In genomic region chr21:38441153-38441552, GRCh38 we compare ENCODE assay signal across 29 cellular contexts. TPM values are rescaled to one million over a fixed set of nuclear protein-coding genes. Genes with fewer than 3 reads are reported as not detected.
DNase-seq lines count a peak whose midpoint lies in the region; ATAC-seq, FAIRE-seq and TF ChIP-seq lines count a peak whose summit lies in the region.
"Had no signal": no experiment of that assay in that cellular context is flagged by ENCODE, and none has a peak within 500 bp of the region (broad histone marks: within the 10 kb centered on the region; RNA-seq: fewer than 3 reads in every experiment).

No MANE protein-coding gene starts in this region.

- peaks cover 21% of the 10 kb centered on the region; the same call in 1 of the 2 replicates for H4K20me1 ChIP-seq in K562 (replicated peaks; ENCODE audit: control insufficient read depth, insufficient read depth, low read length)

- no peak overlapping the region for H3K4me3 ChIP-seq in A549
- H3K4me3 ChIP-seq in HUES64 (ENCODE audit: low read length) = no peak overlapping the region
- no peak overlapping the region for H3K4me3 ChIP-seq in K562
- H3K4me3 ChIP-seq in mesodermal cell (ENCODE audit: extremely low read depth, insufficient read depth, low read length, poor library complexity, severe bottlenecking) = no peak overlapping the region
- H3K4me3 ChIP-seq: esophagus muscularis mucosa, heart left ventricle, pancreas, right atrium auricular region had no signal

- POLR2A ChIA-PET in A549 (lab: Yijun Ruan, JAX) = interaction anchor here (0.6 to 0.7 kb wide), 2 partner anchors 44 to 696 kb away, joined by 3 to 4 read pairs; no protein-coding TSS in a partner anchor
- POLR2A ChIA-PET in K562 (lab: Yijun Ruan, JAX) = interaction anchor here (0.9 kb wide), 1 partner anchor 19 kb away, joined by 3 read pairs; no protein-coding TSS in a partner anchor

- peaks cover 50% of the 10 kb centered on the region for H3K4me1 Mint-ChIP-seq in CD14-positive monocyte
- H3K4me1 Mint-ChIP-seq: activated naive CD8-positive, alpha-beta T cell treated with anti-CD3 and anti-CD28 coated beads, Interleukin-2, amount 10 ng/mL, durations not matched to agents 7 days and 5 days had no signal

- H3K9me3 ChIP-seq in A549 = no peaks in the 10 kb centered on the region
- no peaks in the 10 kb centered on the region for H3K9me3 ChIP-seq in HUES64 (ENCODE audit: insufficient read depth, low read depth, low read length)
- no peaks in the 10 kb centered on the region for H3K9me3 ChIP-seq in K562 (replicated peaks; ENCODE audit: control insufficient read depth, insufficient read depth, low read depth, low read length)
- H3K9me3 ChIP-seq in mesodermal cell (ENCODE audit: control insufficient read depth, low read length) = no peaks in the 10 kb centered on the region
- H3K9me3 ChIP-seq: esophagus muscularis mucosa, heart left ventricle, pancreas, right atrium auricular region had no signal

- H3K27ac Mint-ChIP-seq in CD14-positive monocyte = peak overlapping the region in 2 of 7 donors; percentile 32 to 76
- H3K27ac Mint-ChIP-seq: activated naive CD8-positive, alpha-beta T cell treated with anti-CD3 and anti-CD28 coated beads, Interleukin-2, amount 10 ng/mL, durations not matched to agents 7 days and 5 days; activated T-cell treated with anti-CD3 and anti-CD28 coated beads, Interleukin-2, amount 50 U/mL, for 24 hours; CD4-positive, alpha-beta T cell; natural killer cell treated with Interleukin-12 subunit alpha and Interleukin-12 subunit beta and Interleukin-15 and Interleukin-18, amount 100 ng/mL, for 72 hours had no signal

- no peak for ATAC-seq in A549
- ATAC-seq in K562 = no peak
- ATAC-seq in esophagus mucosa = no peak
- ATAC-seq: pancreas; stimulated activated naive CD8-positive, alpha-beta T cell treated with anti-CD3 and anti-CD28 coated beads, Interleukin-15, Interleukin-2, amounts not matched to agents 100 U/mL and 50 U/mL, for 24 hours had no signal

- no peaks in the 10 kb centered on the region for H3K36me3 ChIP-seq in HUES64 (ENCODE audit: insufficient read depth, low read length)
- no peaks in the 10 kb centered on the region for H3K36me3 ChIP-seq in K562 (ENCODE audit: control insufficient read depth, insufficient read depth, low read length)
- H3K36me3 ChIP-seq in mesodermal cell (ENCODE audit: control insufficient read depth, insufficient read depth, low read length) = no peaks in the 10 kb centered on the region
- H3K36me3 ChIP-seq: pancreas, right atrium auricular region had no signal

- TF ChIP-seq POLR2A in A549 (IDR thresholded peaks at IDR 0.05; ENCODE audit: low read length) (no peak), K562 (conservative IDR thresholded peaks at IDR 0.05) (no peak)

- peaks cover 0 to 11% of the 10 kb centered on the region in 2 donors for H3K36me3 Mint-ChIP-seq in CD14-positive monocyte
- H3K36me3 Mint-ChIP-seq: activated naive CD8-positive, alpha-beta T cell treated with anti-CD3 and anti-CD28 coated beads, Interleukin-2, amount 10 ng/mL, durations not matched to agents 7 days and 5 days; natural killer cell treated with Interleukin-12 subunit alpha and Interleukin-12 subunit beta and Interleukin-15 and Interleukin-18, amount 100 ng/mL, for 72 hours had no signal

- TF ChIP-seq EP300 in A549 (IDR thresholded peaks at IDR 0.05) = no peak
- no peak for TF ChIP-seq EP300 in K562 (IDR thresholded peaks at IDR 0.05; ENCODE audit: low read length)

- no peak for TF ChIP-seq CTCF in A549 (IDR thresholded peaks at IDR 0.05)
- no peak for TF ChIP-seq CTCF in K562 (IDR thresholded peaks at IDR 0.05 in 2 of 3, conservative IDR thresholded peaks at IDR 0.05 in 1 of 3; ENCODE audit: insufficient read depth in 2 of 3, low read depth in 1 of 3, low read length in 3 of 3)
- TF ChIP-seq CTCF in CD14-positive monocyte (IDR thresholded peaks at IDR 0.05) = no peak

- no peak for DNase-seq in A549 (ENCODE audit: low read depth in 1 of 2, low spot score in 1 of 2)
- DNase-seq in K562 (ENCODE audit: extremely low read depth in 1 of 4, low spot score in 3 of 4) = no peak
- no peak for DNase-seq in stimulated activated CD8-positive, alpha-beta memory T cell treated with anti-CD3 and anti-CD28 coated beads, Interleukin-4, amount 100 ng/mL, for 48 hours
- no peak for DNase-seq in CD14-positive monocyte (ENCODE audit: low spot score)
- no peak for DNase-seq in NAMALWA (ENCODE audit: low spot score)
- DNase-seq: activated gamma-delta T cell; activated naive CD8-positive, alpha-beta T cell treated with anti-CD3 and anti-CD28 coated beads, Interleukin-2, amount 10 ng/mL, durations not matched to agents 7 days and 5 days; activated T-cell treated with anti-CD3 and anti-CD28 coated beads, Interleukin-2, amount 50 U/mL, for 24 hours; CD4-positive, alpha-beta T cell; central memory CD4-positive, alpha-beta T cell; DND-41; heart left ventricle; Karpas-422; kidney; NCI-H1436; NCI-H345; NCI-H774; pancreas; stimulated activated CD4-positive, alpha-beta T cell treated with anti-CD3 and anti-CD28 coated beads, Interleukin-1b, Interleukin-23, amount 100 ng/mL, for 48 hours; stimulated activated naive CD8-positive, alpha-beta T cell treated with anti-CD3 and anti-CD28 coated beads, Interleukin-15, Interleukin-2, amounts not matched to agents 100 U/mL and 50 U/mL, for 24 hours had no signal

- BruUV-seq in K562 (replicated peaks; lab: Mats Ljungman, UMichigan) = no TSS peak

- no peaks in the 10 kb centered on the region for H3K79me2 ChIP-seq in K562 (ENCODE audit: control insufficient read depth, insufficient read depth, low read length)

- H3K4me2 ChIP-seq in A549 (peak overlapping the region; percentile 47; the same call in 2 of the 3 replicates), K562 (ENCODE audit: insufficient read depth, low read length) (no peak overlapping the region)

- H3K27me3 ChIP-seq in HUES64 (ENCODE audit: insufficient read depth, low read length) (peaks cover 11% of the 10 kb centered on the region; the same call in 1 of the 2 replicates), K562 (ENCODE audit: control insufficient read depth in 2 of 2, insufficient read depth in 2 of 2, low read length in 2 of 2) (peaks cover 23 to 56% of the 10 kb centered on the region in 2 experiments; a peak in 4 of 5 replicates)
- H3K27me3 ChIP-seq: heart left ventricle, pancreas, right atrium auricular region had no signal

- no peak for TF ChIP-seq RAD21 in A549 (conservative IDR thresholded peaks at IDR 0.05 in 1 of 2, IDR thresholded peaks at IDR 0.05 in 1 of 2)
- no peak for TF ChIP-seq RAD21 in K562 (CRISPR knock-in tag; conservative IDR thresholded peaks at IDR 0.05 in 1 of 2, IDR thresholded peaks at IDR 0.05 in 1 of 2)

- CTCF ChIA-PET in A549 (lab: Yijun Ruan, JAX) (interaction anchor here (0.8 kb wide), 1 partner anchor 30 kb away, joined by 3 read pairs; no protein-coding TSS in a partner anchor), K562 (lab: Yijun Ruan, JAX; ENCODE audit: low intra/inter-chr PET ratio) (no interaction called here)

- 75% methylated on average over 1 of the region's 2 CpGs for WGBS in A549 (ENCODE audit: missing lambda C conversion rate)
- WGBS in HUES64 = 85% methylated on average over 2 of the region's 2 CpGs
- 0% methylated on average over 2 of the region's 2 CpGs for WGBS in K562 (ENCODE audit: insufficient coverage, low coverage, missing lambda C conversion rate)
- 91 to 96% methylated on average over 1 to 2 of the region's 2 CpGs for WGBS in mesodermal cell (ENCODE audit: insufficient coverage in 2 of 2), 2 experiments

- H3K4me1 ChIP-seq in A549 (peaks cover 14% of the 10 kb centered on the region), HUES64 (ENCODE audit: insufficient read depth, low read length) (peaks cover 6% of the 10 kb centered on the region; the same call in 1 of the 2 replicates), K562 (replicated peaks in 1 of 2; ENCODE audit: control insufficient read depth in 2 of 2, insufficient read depth in 2 of 2, low read length in 2 of 2) (peaks cover 3 to 4% of the 10 kb centered on the region in 2 experiments; a peak in 1 of 5 replicates), mesodermal cell (ENCODE audit: control insufficient read depth, insufficient read depth, low read length, poor library complexity, severe bottlenecking) (peaks cover 20% of the 10 kb centered on the region)
- H3K4me1 ChIP-seq: pancreas had no signal

- intact Hi-C loops in K562 (cut with micrococcal nuclease) (no loop called here), CD14-positive monocyte (cut with micrococcal nuclease) (no loop called here)

- no peak overlapping the region for H2AFZ ChIP-seq in K562 (ENCODE audit: low read depth, low read length)

- H3K4me3 Mint-ChIP-seq in CD14-positive monocyte = no peak overlapping the region
- H3K4me3 Mint-ChIP-seq: activated naive CD8-positive, alpha-beta T cell treated with anti-CD3 and anti-CD28 coated beads, Interleukin-2, amount 10 ng/mL, durations not matched to agents 7 days and 5 days; activated T-cell treated with anti-CD3 and anti-CD28 coated beads, Interleukin-2, amount 50 U/mL, for 24 hours; CD4-positive, alpha-beta T cell; natural killer cell treated with Interleukin-12 subunit alpha and Interleukin-12 subunit beta and Interleukin-15 and Interleukin-18, amount 100 ng/mL, for 72 hours had no signal

- H3K9me1 ChIP-seq in K562 (ENCODE audit: control insufficient read depth, insufficient read depth, low read length) = no peaks in the 10 kb centered on the region

- H3K9ac ChIP-seq in HUES64 (ENCODE audit: low read depth, low read length) (no peak overlapping the region), K562 (ENCODE audit: insufficient read depth in 1 of 2, low read depth in 2 of 2, low read length in 2 of 2) (no peak overlapping the region)

- in situ Hi-C loops in K562 (cut with MboI) = no loop called here

- FAIRE-seq in A549 (lab: Jason Lieb, UNC) (no peak), K562 (lab: Jason Lieb, UNC) (no peak)
- FAIRE-seq: kidney, pancreas had no signal

- H3K9me3 Mint-ChIP-seq in CD14-positive monocyte = no peaks in the 10 kb centered on the region
- H3K9me3 Mint-ChIP-seq: activated naive CD8-positive, alpha-beta T cell treated with anti-CD3 and anti-CD28 coated beads, Interleukin-2, amount 10 ng/mL, durations not matched to agents 7 days and 5 days; activated T-cell treated with anti-CD3 and anti-CD28 coated beads, Interleukin-2, amount 50 U/mL, for 24 hours; CD4-positive, alpha-beta T cell; natural killer cell treated with Interleukin-12 subunit alpha and Interleukin-12 subunit beta and Interleukin-15 and Interleukin-18, amount 100 ng/mL, for 72 hours had no signal

- H3K27ac ChIP-seq in A549 (peak overlapping the region; percentile 65 to 76), HUES64 (ENCODE audit: low read depth, low read length) (0 out of 2 replicates have a peak overlapping the region, but pooled peaks have one; percentile 12), K562 (ENCODE audit: extremely low read depth, low read depth, low read length) (no peak overlapping the region), mesodermal cell (ENCODE audit: low read depth, low read length, severe bottlenecking) (peak overlapping the region; percentile 90)
- H3K27ac ChIP-seq: 22Rv1, esophagus muscularis mucosa, heart left ventricle, pancreas, right atrium auricular region had no signal

- no peaks in the 10 kb centered on the region for H3K27me3 Mint-ChIP-seq in CD14-positive monocyte (ENCODE audit: low read depth in 3 of 3)
- H3K27me3 Mint-ChIP-seq: CD4-positive, alpha-beta T cell had no signal

RNA-seq across cellular contexts. Expression of gene ERG, which starts 57.1 kb away (rescaled TPM):
- polyA plus RNA-seq in A549 (2011; rRNA removed) = not detected in 2 replicates
- not detected in 2 replicates for polyA plus RNA-seq in A549 (2012; cell fraction: cytosol; rRNA removed)
- polyA plus RNA-seq in A549 (2012; cell fraction: nucleus; rRNA removed) = not detected in 2 replicates
- polyA plus RNA-seq in A549 (2017; fragmentation: RNase III; extraction: RNeasy Plus Mini Kit Qiagen cat#74134 plus additional on column Dnase treatment) = 0.07 TPM in 1 of 3 replicates, not detected in the others
- polyA minus RNA-seq in A549 (2011; rRNA and poly(A)+ RNA removed) = not detected in 2 replicates
- 1.5 TPM for polyA plus RNA-seq in HUES64 (2013, experiment 1 of 2)
- 1.3 TPM for polyA plus RNA-seq in HUES64 (2013, experiment 2 of 2)
- not detected in 2 replicates for total RNA-seq in K562 (2011; cell fraction: chromatin; rRNA removed; ENCODE audit: low replicate concordance)
- total RNA-seq in K562 (2011; cell fraction: nucleolus; rRNA removed) = not detected in 2 replicates
- total RNA-seq in K562 (2011; cell fraction: nucleoplasm; rRNA removed) = not detected in 2 replicates
- not detected in 2 replicates for total RNA-seq in K562 (2014; rRNA removed)
- total RNA-seq in K562 (2014; rRNA removed; fragmentation: Illumina TruSeq; extraction: Trizol) = not detected in 2 replicates
- not detected in 2 replicates for total RNA-seq in K562 (2015; rRNA removed; fragmentation: Illumina TruSeq; extraction: Trizol)
- total RNA-seq in K562 (2021) = not detected in 2 replicates
- not detected in 2 replicates for polyA plus RNA-seq in K562 (2011; rRNA removed)
- 0.07 TPM in 1 of 2 replicates, not detected in the other for polyA plus RNA-seq in K562 (2011; cell fraction: cytosol; rRNA removed)
- 0.30 TPM in 1 of 2 replicates, not detected in the other for polyA plus RNA-seq in K562 (2011; cell fraction: nucleus; rRNA removed)
- polyA plus RNA-seq in K562 (2012) = 0.03 and 0.07 TPM in 2 replicates
- polyA plus RNA-seq in K562 (2014; fragmentation: Illumina TruSeq; extraction: Trizol) = not detected in 2 replicates
- polyA plus RNA-seq in K562 (2014; fragmentation: Nextera tagmentation; extraction: Ambion mirVana) = under 1 TPM in 1 of 2 experiments, not detected in 1; 0.06 TPM
- not detected in 2 replicates for polyA plus RNA-seq in K562 (2014; rRNA removed)
- polyA minus RNA-seq in K562 (2011; rRNA and poly(A)+ RNA removed) = not detected in 2 replicates
- not detected in 2 replicates for polyA minus RNA-seq in K562 (2011; cell fraction: cytosol; rRNA and poly(A)+ RNA removed)
- polyA minus RNA-seq in K562 (2011; cell fraction: nucleus; rRNA and poly(A)+ RNA removed) = not detected in 2 replicates
- 17.1 TPM for polyA plus RNA-seq in mesodermal cell (2013, experiment 1 of 2)
- 10.6 TPM for polyA plus RNA-seq in mesodermal cell (2013, experiment 2 of 2)
- total RNA-seq in esophagus mucosa = 5.1 TPM
- under 1 TPM in 1 of 2 donors, not detected in 1; 0.22 TPM for polyA plus RNA-seq in CD14-positive monocyte
- total RNA-seq: activated naive CD8-positive, alpha-beta T cell treated with anti-CD3 and anti-CD28 coated beads, Interleukin-2, amount 10 ng/mL, durations not matched to agents 7 days and 5 days; CD4-positive, alpha-beta T cell; natural killer cell treated with Interleukin-12 subunit alpha and Interleukin-12 subunit beta and Interleukin-15 and Interleukin-18, amount 100 ng/mL, for 72 hours; RPMI7951; T-helper 1 cell treated with Interleukin-12 subunit alpha and Interleukin-12 subunit beta and Interleukin-4 antibody, amounts not matched to agents 30 ng/mL and 1 ng/mL, for 36 hours had no signal
